Comparison of ENCODE assay signal across 1 cellular context in the genomic region with DNA sequence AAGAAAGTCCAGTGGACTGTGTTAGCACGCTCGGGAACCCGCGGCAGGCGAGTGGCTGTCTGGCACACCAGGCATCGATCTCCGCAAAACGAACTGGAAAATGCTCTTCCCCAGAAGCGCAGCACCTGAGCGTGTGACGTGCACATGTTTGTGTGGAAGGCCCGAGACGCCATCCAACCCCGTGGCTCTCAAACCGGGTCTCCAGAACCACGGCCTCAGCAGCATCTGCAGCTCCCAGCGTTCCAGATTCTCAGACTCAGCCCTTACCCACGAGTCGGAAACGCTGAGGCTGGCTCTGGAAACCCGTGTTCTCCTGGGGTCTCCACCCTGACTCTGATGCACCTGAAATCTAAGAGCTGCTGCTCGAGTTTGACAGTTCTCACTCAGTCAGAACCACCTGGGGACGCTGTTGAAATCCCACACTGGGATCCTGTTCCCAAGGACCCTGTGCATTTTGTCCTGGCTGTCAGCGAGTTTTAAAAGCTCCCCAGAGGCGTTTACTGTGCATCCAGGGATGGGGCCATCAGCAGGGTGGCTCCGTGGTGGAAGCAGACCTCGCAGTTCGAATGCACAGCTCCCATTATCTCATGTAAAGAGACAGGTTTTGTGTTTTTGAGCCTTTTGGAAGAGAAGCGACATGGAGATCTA.
TF ChIP-seq lines count a peak whose summit lies in the region.

No MANE protein-coding gene starts in this region.

TF ChIP-seq in H1, 55 proteins besides CTCF, POLR2A, EP300 and RAD21:
- TF ChIP-seq NANOG (IDR thresholded peaks at IDR 0.05; ENCODE audit: insufficient read depth, low read depth, low read length, poor library complexity, severe bottlenecking), result no peak
- no peak for TF ChIP-seq BCL11A (IDR thresholded peaks at IDR 0.05; ENCODE audit: low read depth in 2 of 2, low read length in 2 of 2)
- no peak for TF ChIP-seq RXRA (IDR thresholded peaks at IDR 0.05; ENCODE audit: insufficient read depth, low read depth, low read length)
- TF ChIP-seq ZNF274 (IDR thresholded peaks at IDR 0.05; ENCODE audit: borderline replicate concordance, extremely low read depth, low read length), result no peak
- no peak for TF ChIP-seq KDM4A (IDR thresholded peaks at IDR 0.05; ENCODE audit: low read depth, low read length, severe bottlenecking)
- no peak for TF ChIP-seq CEBPB (IDR thresholded peaks at IDR 0.05; ENCODE audit: low read depth, low read length)
- TF ChIP-seq MAFK (IDR thresholded peaks at IDR 0.05; ENCODE audit: low read depth, low read length), result no peak
- no peak for TF ChIP-seq EGR1 (IDR thresholded peaks at IDR 0.05; ENCODE audit: borderline replicate concordance, low read depth, low read length)
- no peak for TF ChIP-seq TEAD4 (IDR thresholded peaks at IDR 0.05; ENCODE audit: low read depth, low read length)
- no peak for TF ChIP-seq POLR2AphosphoS5 (IDR thresholded peaks at IDR 0.05; ENCODE audit: low read depth, low read length)
- TF ChIP-seq TAF1 (IDR thresholded peaks at IDR 0.05; ENCODE audit: low read depth, low read length), result no peak
- TF ChIP-seq CHD2 (IDR thresholded peaks at IDR 0.05; ENCODE audit: low read length), result no peak
- TF ChIP-seq, protein P1, sequence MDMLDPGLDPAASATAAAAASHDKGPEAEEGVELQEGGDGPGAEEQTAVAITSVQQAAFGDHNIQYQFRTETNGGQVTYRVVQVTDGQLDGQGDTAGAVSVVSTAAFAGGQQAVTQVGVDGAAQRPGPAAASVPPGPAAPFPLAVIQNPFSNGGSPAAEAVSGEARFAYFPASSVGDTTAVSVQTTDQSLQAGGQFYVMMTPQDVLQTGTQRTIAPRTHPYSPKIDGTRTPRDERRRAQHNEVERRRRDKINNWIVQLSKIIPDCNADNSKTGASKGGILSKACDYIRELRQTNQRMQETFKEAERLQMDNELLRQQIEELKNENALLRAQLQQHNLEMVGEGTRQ (IDR thresholded peaks at IDR 0.05; ENCODE audit: low read length), result no peak
- no peak for TF ChIP-seq JUN (IDR thresholded peaks at IDR 0.05; ENCODE audit: low read depth, low read length)
- no peak for TF ChIP-seq GTF2F1 (IDR thresholded peaks at IDR 0.05; ENCODE audit: borderline replicate concordance, low read depth, low read length)
- no peak for TF ChIP-seq NRF1 (IDR thresholded peaks at IDR 0.05; ENCODE audit: low read depth, low read length)
